ENCODE assay signal across 11 cellular contexts in genomic region chr10:129707406-129708388, GRCh38.
DNase-seq lines count a peak whose midpoint lies in the region; ATAC-seq, FAIRE-seq and TF ChIP-seq lines count a peak whose summit lies in the region.
"Had no signal": no experiment of that assay in that cellular context is flagged by ENCODE, and none has a peak within 500 bp of the region (broad histone marks: within the 10 kb centered on the region; RNA-seq: fewer than 3 reads in every experiment).

No MANE protein-coding gene starts in this region.

- H4K20me1 ChIP-seq in HepG2 (ENCODE audit: insufficient read depth, low read length) = no peaks in the 10 kb centered on the region

- no peak for TF ChIP-seq POLR2A in HepG2 (IDR thresholded peaks at IDR 0.05; ENCODE audit: insufficient read depth in 1 of 2, low read depth in 2 of 2, low read length in 2 of 2)

- intact Hi-C loops in HepG2 (cut with micrococcal nuclease; ENCODE audit: unreplicated experiment) (no loop called here), lower lobe of right lung (cut with DNase I) (no loop called here), upper lobe of right lung (cut with DNase I) (no loop called here)

- BruUV-seq in HepG2 (replicated peaks; lab: Mats Ljungman, UMichigan) = no TSS peak

- no peak overlapping the region for H3K4me2 ChIP-seq in HepG2 (ENCODE audit: low read depth, low read length)

- no peaks in the 10 kb centered on the region for H3K79me2 ChIP-seq in HepG2 (ENCODE audit: insufficient read depth, low read length)

- H3K36me3 ChIP-seq in liver (ENCODE audit: control insufficient read depth in 4 of 4, insufficient read depth in 3 of 4, low read depth in 1 of 4, low read length in 3 of 4) = no peaks in the 10 kb centered on the region
- 0 out of 5 replicates have a peak, but pooled peaks cover 1 to 3% of the 10 kb centered on the region in 2 experiments for H3K36me3 ChIP-seq in HepG2 (replicated peaks in 1 of 2; ENCODE audit: control insufficient read depth in 1 of 2, insufficient read depth in 2 of 2, low read length in 2 of 2)
- H3K36me3 ChIP-seq in lower lobe of right lung = peaks cover 12% of the 10 kb centered on the region
- peaks cover 7% of the 10 kb centered on the region for H3K36me3 ChIP-seq in upper lobe of right lung

- POLR2A ChIA-PET in HepG2 (lab: Yijun Ruan, JAX) = no interaction called here

- 41% methylated on average over 37 of the region's 37 CpGs for WGBS in liver
- 86% methylated on average over 31 of the region's 37 CpGs for WGBS in HepG2 (ENCODE audit: low lambda C conversion rate)

- peak overlapping the region in 1 of 2 donors; percentile 26 for H3K9ac ChIP-seq in liver (ENCODE audit: low read depth in 1 of 2, low read length in 2 of 2)
- no peak overlapping the region for H3K9ac ChIP-seq in HepG2 (ENCODE audit: insufficient read depth, low read depth, low read length)

- TF ChIP-seq RAD21 in liver (IDR thresholded peaks at IDR 0.05) = peak in 1 of 2 donors; percentile 55
- TF ChIP-seq RAD21 in HepG2 (CRISPR knock-in tag; IDR thresholded peaks at IDR 0.05) = no peak

- H3K4me3 ChIP-seq in liver (ENCODE audit: low read depth in 1 of 3, low read length in 3 of 3) = peak overlapping the region in 2 of 3 donors; percentile 8 to 25
- no peak overlapping the region for H3K4me3 ChIP-seq in HepG2 (replicated peaks in 1 of 3; ENCODE audit: insufficient read depth in 1 of 3, low read depth in 2 of 3, low read length in 3 of 3)
- H3K4me3 ChIP-seq in choroid plexus epithelial cell (ENCODE audit: low read depth, low read length) = no peak overlapping the region
- no peak overlapping the region for H3K4me3 ChIP-seq in lower lobe of right lung
- no peak overlapping the region for H3K4me3 ChIP-seq in upper lobe of right lung

- TF ChIP-seq EP300 in HepG2 (IDR thresholded peaks at IDR 0.05; ENCODE audit: low read depth in 2 of 2, low read length in 2 of 2) (no peak), HepG2 (CRISPR knock-in tag; IDR thresholded peaks at IDR 0.05; ENCODE audit: borderline replicate concordance) (no peak)

- CTCF ChIA-PET in HepG2 (lab: Yijun Ruan, JAX; ENCODE audit: low intra/inter-chr PET ratio, low total read pairs) = no interaction called here

- H3K27ac ChIP-seq in liver (ENCODE audit: low read depth in 1 of 2, low read length in 2 of 2) (peak overlapping the region; percentile 19 to 58), HepG2 (ENCODE audit: extremely low read length, insufficient read depth, low read length) (no peak overlapping the region), lower lobe of right lung (no peak overlapping the region), upper lobe of right lung (no peak overlapping the region)

- H3K4me1 ChIP-seq in liver (ENCODE audit: control insufficient read depth in 4 of 4, insufficient read depth in 4 of 4, low read length in 3 of 4) (peaks cover 16 to 66% (median 55%) of the 10 kb centered on the region in 4 donors), HepG2 (ENCODE audit: insufficient read depth, low read length) (no peaks in the 10 kb centered on the region), lower lobe of right lung (peaks cover 10% of the 10 kb centered on the region), upper lobe of right lung (peaks cover 6% of the 10 kb centered on the region)

- H2AFZ ChIP-seq in HepG2 (ENCODE audit: low read length) = no peak overlapping the region

- ATAC-seq in HepG2 = no peak
- ATAC-seq in lower lobe of right lung = peak; percentile 26 to 69
- peak; percentile 50 for ATAC-seq in upper lobe of right lung
- ATAC-seq in HG03378 (IDR thresholded peaks at IDR 0.05; ENCODE audit: unreplicated experiment) = no peak
- ATAC-seq: activated CD8-positive, alpha-beta memory T cell treated with anti-CD3 and anti-CD28 coated beads, Interleukin-2, amount 10 ng/mL, durations not matched to agents 7 days and 5 days had no signal

- FAIRE-seq in HepG2 (lab: Jason Lieb, UNC) = no peak

- DNase-seq in HepG2 (ENCODE audit: low spot score) = no peak
- DNase-seq in choroid plexus epithelial cell (ENCODE audit: low read depth) = peak; percentile 65
- no peak for DNase-seq in lower lobe of right lung
- no peak for DNase-seq in upper lobe of right lung
- no peak for DNase-seq in stimulated activated CD4-positive, alpha-beta T cell treated with anti-CD3 and anti-CD28 coated beads, Interleukin-15, amount 100 ng/mL, for 24 hours
- no peak for DNase-seq in activated CD4-positive, CD25-positive, alpha-beta regulatory T cell (lab: John Stamatoyannopoulos, UW)
- DNase-seq: activated CD8-positive, alpha-beta memory T cell treated with anti-CD3 and anti-CD28 coated beads, Interleukin-2, amount 10 ng/mL, durations not matched to agents 7 days and 5 days; NCI-H524 treated with DMSO at 0.1 percent for 48 hours; stimulated activated CD8-positive, alpha-beta memory T cell treated with anti-CD3 and anti-CD28 coated beads, Interleukin-4, amount 100 ng/mL, for 48 hours had no signal

- H3K27me3 ChIP-seq in liver (ENCODE audit: control insufficient read depth in 4 of 4, insufficient read depth in 4 of 4, low read length in 3 of 4) = no peaks in the 10 kb centered on the region
- no peaks in the 10 kb centered on the region for H3K27me3 ChIP-seq in HepG2 (ENCODE audit: control insufficient read depth in 1 of 2, insufficient read depth in 2 of 2, low read length in 2 of 2)
- H3K27me3 ChIP-seq in lower lobe of right lung (ENCODE audit: low read depth) = no peaks in the 10 kb centered on the region
- H3K27me3 ChIP-seq in upper lobe of right lung = no peaks in the 10 kb centered on the region

- in situ Hi-C loops in HepG2 (cut with HindIII; ENCODE audit: extremely low pct_ligation_motif_present, low pct_unique_long_range_greater_than_20kb) = no loop called here

- no peaks in the 10 kb centered on the region for H3K9me3 ChIP-seq in liver (ENCODE audit: control insufficient read depth in 4 of 4, low read length in 3 of 4)
- no peaks in the 10 kb centered on the region for H3K9me3 ChIP-seq in HepG2 (ENCODE audit: low read length)
- no peaks in the 10 kb centered on the region for H3K9me3 ChIP-seq in lower lobe of right lung
- H3K9me3 ChIP-seq in upper lobe of right lung = no peaks in the 10 kb centered on the region

- TF ChIP-seq CTCF in liver (IDR thresholded peaks at IDR 0.05; ENCODE audit: low read depth, low read length, missing input control) (no peak), HepG2 (CRISPR knock-in tag; IDR thresholded peaks at IDR 0.05) (no peak), choroid plexus epithelial cell (conservative IDR thresholded peaks at IDR 0.05; ENCODE audit: low read depth, low read length) (no peak), lower lobe of right lung (IDR thresholded peaks at IDR 0.05) (no peak), upper lobe of right lung (IDR thresholded peaks at IDR 0.05) (no peak)

TF ChIP-seq in liver, 16 proteins besides CTCF, POLR2A, EP300 and RAD21 (continues in another document):
- TF ChIP-seq HNF4A (conservative IDR thresholded peaks at IDR 0.05) (peak in 1 of 2 donors; percentile 47), HNF4G (IDR thresholded peaks at IDR 0.05) (no peak), NR2F2 (IDR thresholded peaks at IDR 0.05) (no peak)
- TF ChIP-seq, protein P1, sequence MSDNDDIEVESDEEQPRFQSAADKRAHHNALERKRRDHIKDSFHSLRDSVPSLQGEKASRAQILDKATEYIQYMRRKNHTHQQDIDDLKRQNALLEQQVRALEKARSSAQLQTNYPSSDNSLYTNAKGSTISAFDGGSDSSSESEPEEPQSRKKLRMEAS (IDR thresholded peaks at IDR 0.05) = no peak

TF ChIP-seq in HepG2, 621 proteins besides CTCF, POLR2A, EP300 and RAD21:
- TF ChIP-seq ZNF260 (CRISPR knock-in tag; IDR thresholded peaks at IDR 0.05; ENCODE audit: borderline replicate concordance, low read depth) = no peak
- TF ChIP-seq EEA1 (CRISPR knock-in tag; IDR thresholded peaks at IDR 0.05; ENCODE audit: borderline replicate concordance) = no peak
- no peak for TF ChIP-seq ZNF772 (CRISPR knock-in tag; IDR thresholded peaks at IDR 0.05)
- no peak for TF ChIP-seq ZBTB7B (CRISPR knock-in tag; IDR thresholded peaks at IDR 0.05)
- TF ChIP-seq, protein P2, sequence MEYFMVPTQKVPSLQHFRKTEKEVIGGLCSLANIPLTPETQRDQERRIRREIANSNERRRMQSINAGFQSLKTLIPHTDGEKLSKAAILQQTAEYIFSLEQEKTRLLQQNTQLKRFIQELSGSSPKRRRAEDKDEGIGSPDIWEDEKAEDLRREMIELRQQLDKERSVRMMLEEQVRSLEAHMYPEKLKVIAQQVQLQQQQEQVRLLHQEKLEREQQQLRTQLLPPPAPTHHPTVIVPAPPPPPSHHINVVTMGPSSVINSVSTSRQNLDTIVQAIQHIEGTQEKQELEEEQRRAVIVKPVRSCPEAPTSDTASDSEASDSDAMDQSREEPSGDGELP (IDR thresholded peaks at IDR 0.05; ENCODE audit: borderline replicate concordance, low read depth) = no peak
- TF ChIP-seq ZNF720 (CRISPR knock-in tag; IDR thresholded peaks at IDR 0.05) = no peak

Comparison
In these comparisons a context has a peak if more than half of its experiments do, and no peak if none do; other contexts are left out.
1. H3K27ac ChIP-seq: peak in liver (2 of 2); none in HepG2 (single experiment), lower lobe of right lung (single experiment) and upper lobe of right lung (single experiment).
2. H3K4me3 ChIP-seq: peak in liver (2 of 3); none in HepG2 (0 of 3), choroid plexus epithelial cell (single experiment), lower lobe of right lung (single experiment) and upper lobe of right lung (single experiment).
3. ATAC-seq: peak in lower lobe of right lung (2 of 2) and upper lobe of right lung (single experiment); none in HepG2 (single experiment) and HG03378 (single experiment).